In the genomic region with DNA sequence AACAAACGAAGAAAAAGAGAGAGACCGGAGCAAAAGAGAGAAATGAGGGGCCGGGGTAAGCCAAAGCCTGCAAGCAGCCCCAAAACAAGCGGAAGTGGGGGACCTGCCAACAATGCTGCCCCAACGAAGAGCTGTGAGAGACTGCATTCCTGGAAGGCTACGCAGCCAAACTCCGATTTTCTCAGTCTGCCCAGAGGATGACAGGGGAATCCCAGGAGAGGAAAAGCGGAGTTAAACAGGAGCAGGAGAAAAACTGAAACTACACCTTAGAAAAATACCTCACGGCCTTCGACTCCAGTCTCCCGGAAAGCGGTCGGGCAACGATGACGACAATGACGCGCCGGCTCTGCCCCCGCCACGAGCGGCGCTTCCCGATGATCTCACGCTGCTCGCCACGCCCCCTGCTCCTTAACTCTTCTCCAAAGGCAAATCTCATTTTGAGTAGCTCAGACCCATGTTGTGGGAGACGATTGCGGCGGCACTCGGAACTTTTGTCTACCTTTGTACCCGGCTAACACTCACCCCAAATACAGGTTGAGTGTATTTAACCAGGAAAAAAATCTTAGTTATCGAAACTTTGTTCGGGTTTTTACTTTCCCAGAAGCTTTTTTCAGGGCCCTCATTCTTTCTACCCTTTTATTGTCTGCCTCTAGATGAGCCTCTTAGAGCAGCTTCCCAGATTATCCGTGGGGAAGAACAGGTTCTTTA, we compare ENCODE assay signal across 8 cellular contexts. TPM values are rescaled to one million over a fixed set of nuclear protein-coding genes. Genes with fewer than 3 reads are reported as not detected.
DNase-seq lines count a peak whose midpoint lies in the region; TF ChIP-seq lines count a peak whose summit lies in the region.

A gene with protein sequence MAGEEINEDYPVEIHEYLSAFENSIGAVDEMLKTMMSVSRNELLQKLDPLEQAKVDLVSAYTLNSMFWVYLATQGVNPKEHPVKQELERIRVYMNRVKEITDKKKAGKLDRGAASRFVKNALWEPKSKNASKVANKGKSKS (minus strand): TSS at position 325 of the 708 bp plus-strand sequence. CDS start 15,694 bp downstream, outside the sequence.

- H2AFZ ChIP-seq in H9 (ENCODE audit: low read length), result peak within 1 kb of the TSS; percentile 100
- H2AFZ ChIP-seq in MM.1S (ENCODE audit: low read length), result peak within 1 kb of the TSS; percentile 83
- H2AFZ ChIP-seq in neural cell (ENCODE audit: low read depth, low read length), result peak within 1 kb of the TSS; percentile 95

- TF ChIP-seq POLR2A in stomach (IDR thresholded peaks at IDR 0.05), result peak in 1 of 4 donors; percentile 40

- peak within 1 kb of the TSS; percentile 99 for H2BK120ac ChIP-seq in H9 (ENCODE audit: low read depth, low read length, poor library complexity, severe bottlenecking)

- H3K27ac ChIP-seq in H9 (ENCODE audit: insufficient read length, low read depth, low read length), result peak within 1 kb of the TSS; percentile 76
- peak within 1 kb of the TSS; percentile 59 for H3K27ac ChIP-seq in MM.1S (ENCODE audit: low read length)
- H3K27ac ChIP-seq in neural cell (ENCODE audit: low read length), result peak within 1 kb of the TSS; percentile 88
- peak within 1 kb of the TSS; percentile 70 to 93 (median 91) for H3K27ac ChIP-seq in stomach

- H3K27me3 ChIP-seq in H9 (ENCODE audit: insufficient read depth, low read length) (no peaks in the 10 kb centered on the region), MM.1S (replicated peaks; ENCODE audit: insufficient read depth, low read length) (no peaks in the 10 kb centered on the region), neural cell (ENCODE audit: insufficient read depth, low read depth, low read length) (no peaks in the 10 kb centered on the region), stomach (no peaks in the 10 kb centered on the region)

- H3K9me3 Mint-ChIP-seq in H9, result peaks cover 4 to 7% of the 10 kb centered on the region in 2 experiments; a peak in 2 of 5 replicates

- peak within 1 kb of the TSS; percentile 98 to 100 (median 99) for H3K27ac Mint-ChIP-seq in H9

- no peak within 1 kb of the TSS for H3K23ac ChIP-seq in H9 (ENCODE audit: insufficient read length, low read depth, low read length)

- peaks cover 4% of the 10 kb centered on the region for H3K79me1 ChIP-seq in H9 (ENCODE audit: insufficient read depth, low read depth, low read length, poor library complexity, severe bottlenecking)

- H4K91ac ChIP-seq in H9 (ENCODE audit: insufficient read length, low read depth, low read length), result no peak within 1 kb of the TSS

- peaks cover 15% of the 10 kb centered on the region; the same call in 1 of the 2 replicates for H3K79me2 ChIP-seq in H9 (ENCODE audit: insufficient read depth, low read length)
- H3K79me2 ChIP-seq in MM.1S (ENCODE audit: low read length), result peaks cover 48% of the 10 kb centered on the region
- peaks cover 31% of the 10 kb centered on the region for H3K79me2 ChIP-seq in neural cell (replicated peaks; ENCODE audit: insufficient read depth, low read length)

- no peak for TF ChIP-seq CTCF in H9 (conservative IDR thresholded peaks at IDR 0.05)
- TF ChIP-seq CTCF in MM.1S (IDR thresholded peaks at IDR 0.05; ENCODE audit: low read length), result no peak
- no peak for TF ChIP-seq CTCF in fibroblast of villous mesenchyme (IDR thresholded peaks at IDR 0.05; ENCODE audit: insufficient read depth, low read depth, low read length)
- peak; percentile 16 for TF ChIP-seq CTCF in neural cell (IDR thresholded peaks at IDR 0.05; ENCODE audit: poor library complexity, severe bottlenecking)
- TF ChIP-seq CTCF in stomach (IDR thresholded peaks at IDR 0.05), result no peak

- H2BK20ac ChIP-seq in H9 (ENCODE audit: low read depth, low read length, poor library complexity, severe bottlenecking), result no peak within 1 kb of the TSS

- H3K27me3 Mint-ChIP-seq in H9 (ENCODE audit: low read depth), result peaks cover 25% of the 10 kb centered on the region

- H3T11ph ChIP-seq in H9 (ENCODE audit: low read length), result peak within 1 kb of the TSS; percentile 80

- DNase-seq in ELR (ENCODE audit: low read depth) (peak; percentile 93), H9 (peak; percentile 93), MM.1S (peak; percentile 91), SIG-M5 (lab: John Stamatoyannopoulos, UW) (peak; percentile 43), activated gamma-delta T cell (lab: John Stamatoyannopoulos, UW) (peak; percentile 84), fibroblast of villous mesenchyme (ENCODE audit: low read depth) (peak; percentile 92), stomach (peak; percentile 96)

- no peak within 1 kb of the TSS for H2AK5ac ChIP-seq in H9 (ENCODE audit: insufficient read length, low read length)

- H2BK5ac ChIP-seq in H9 (ENCODE audit: insufficient read length, low read length), result peak within 1 kb of the TSS; percentile 94

- H4K20me1 ChIP-seq in H9 (ENCODE audit: control insufficient read depth, insufficient read depth, insufficient read length) (no peaks in the 10 kb centered on the region), MM.1S (ENCODE audit: insufficient read depth, low read length) (no peaks in the 10 kb centered on the region), neural cell (ENCODE audit: insufficient read depth) (no peaks in the 10 kb centered on the region)

- H2BK12ac ChIP-seq in H9 (ENCODE audit: insufficient read length, low read depth, low read length), result no peak within 1 kb of the TSS

- intact Hi-C loops in stomach (cut with DNase I; ENCODE audit: low total_unique reads), result no loop called here

- H3K4me1 ChIP-seq in H9 (ENCODE audit: insufficient read depth, low read length) (peaks cover 2% of the 10 kb centered on the region; the same call in 1 of the 2 replicates), MM.1S (ENCODE audit: low read length) (peaks cover 9% of the 10 kb centered on the region), stomach (peaks cover 23 to 55% (median 44%) of the 10 kb centered on the region in 4 donors)

- H3K36me3 ChIP-seq in MM.1S (replicated peaks; ENCODE audit: insufficient read depth, low read length) (no peaks in the 10 kb centered on the region), neural cell (ENCODE audit: insufficient read depth, low read length) (no peaks in the 10 kb centered on the region), stomach (no peaks in the 10 kb centered on the region)

- peak within 1 kb of the TSS; percentile 100 for H3K14ac ChIP-seq in H9 (ENCODE audit: insufficient read depth, low read length)

- H3K9me2 ChIP-seq in MM.1S (replicated peaks; ENCODE audit: insufficient read depth, low read length) (no peaks in the 10 kb centered on the region), neural cell (ENCODE audit: insufficient read depth, low read length) (no peaks in the 10 kb centered on the region)

- no peak within 1 kb of the TSS for H3K56ac ChIP-seq in H9 (ENCODE audit: insufficient read length, low read depth, low read length)

- H3K9me3 ChIP-seq in H9 (ENCODE audit: control insufficient read depth, low read depth, low read length), result no peaks in the 10 kb centered on the region
- H3K9me3 ChIP-seq in MM.1S (replicated peaks; ENCODE audit: insufficient read depth, low read length), result no peaks in the 10 kb centered on the region
- H3K9me3 ChIP-seq in neural cell (ENCODE audit: low read length), result no peaks in the 10 kb centered on the region
- H3K9me3 ChIP-seq in stomach, result no peaks in the 10 kb centered on the region

- TF ChIP-seq EP300 in neural cell (conservative IDR thresholded peaks at IDR 0.05; ENCODE audit: poor library complexity, severe bottlenecking) (peak; percentile 77), stomach (IDR thresholded peaks at IDR 0.05) (peak; percentile 4)

- no peak for TF ChIP-seq RAD21 in neural cell (conservative IDR thresholded peaks at IDR 0.05)

- peak within 1 kb of the TSS; percentile 96 for H3K4me2 ChIP-seq in H9 (ENCODE audit: insufficient read depth, insufficient read length, low read length)
- peak within 1 kb of the TSS; percentile 82 for H3K4me2 ChIP-seq in MM.1S (ENCODE audit: low read depth, low read length)
- peak within 1 kb of the TSS; percentile 99 for H3K4me2 ChIP-seq in neural cell (ENCODE audit: low read length)

- H3K4me3 ChIP-seq in MM.1S (ENCODE audit: low read length) (peak within 1 kb of the TSS; percentile 79), fibroblast of villous mesenchyme (ENCODE audit: low read depth, low read length) (peak within 1 kb of the TSS; percentile 100), neural cell (ENCODE audit: low read length) (peak within 1 kb of the TSS; percentile 83), stomach (peak within 1 kb of the TSS; percentile 66 to 79 (median 76))

- H3K4ac ChIP-seq in H9 (ENCODE audit: low read depth, low read length), result no peak within 1 kb of the TSS; the same call in 1 of the 2 replicates

- peak within 1 kb of the TSS; percentile 91 to 96 for H3K4me3 Mint-ChIP-seq in H9

- H3K36me3 Mint-ChIP-seq in H9 (ENCODE audit: insufficient read depth in 1 of 3, low read depth in 3 of 3), result peaks cover 0 to 5% (median 2%) of the 10 kb centered on the region in 3 experiments; a peak in 1 of 7 replicates

- peak within 1 kb of the TSS; percentile 95 for H4K5ac ChIP-seq in H9 (ENCODE audit: insufficient read length, low read depth, low read length)

- H2BK15ac ChIP-seq in H9 (ENCODE audit: low read depth, low read length), result no peak within 1 kb of the TSS

- H3K9ac ChIP-seq in H9 (ENCODE audit: extremely low read depth, insufficient read length, low read length) (peak within 1 kb of the TSS; percentile 100), MM.1S (ENCODE audit: low read length) (peak within 1 kb of the TSS; percentile 85), neural cell (ENCODE audit: low read length) (peak within 1 kb of the TSS; percentile 86)

- H3K18ac ChIP-seq in H9 (ENCODE audit: insufficient read length, low read depth, low read length), result peak within 1 kb of the TSS; percentile 99

- H3K4me1 Mint-ChIP-seq in H9, result peaks cover 9 to 21% of the 10 kb centered on the region in 2 experiments

- H3F3A ChIP-seq in MM.1S (ENCODE audit: insufficient read depth, low read length) (peaks cover 4% of the 10 kb centered on the region; the same call in 1 of the 2 replicates), neural cell (ENCODE audit: insufficient read depth, low read length, poor library complexity, severe bottlenecking) (no peaks in the 10 kb centered on the region)

- peak within 1 kb of the TSS; percentile 96 for H4K8ac ChIP-seq in H9 (replicated peaks; ENCODE audit: insufficient read length, low read depth, low read length)

- no CpG with 5 or more reads among the region's 34 CpGs for WGBS in H9 (ENCODE audit: extremely low coverage, insufficient read length, low lambda C conversion rate)
- WGBS in stomach, 5 donors, result 0 to 1% (median 1%) methylated on average over 34 of the region's 34 CpGs

- no peaks in the 10 kb centered on the region for H3K23me2 ChIP-seq in H9 (ENCODE audit: insufficient read length, low read depth, low read length, poor library complexity, severe bottlenecking)

RNA-seq across cellular contexts. Expression of the gene that starts here (rescaled TPM):
- total RNA-seq in H9 (2021) (16.5 and 19.7 TPM in 2 replicates), fibroblast of villous mesenchyme (23.5 and 31.5 TPM in 2 replicates), stomach (100 to 1,000 TPM in 1 of 5 donors, 10 to 100 TPM in 2, 1 to 10 TPM in 2; 3.2 to 101 (median 45.5) TPM)
- polyA plus RNA-seq in neural cell (35.4 and 53.0 TPM in 2 replicates), stomach (10 to 100 TPM; 14.8 to 30.4 (median 28.6) TPM)
- polyA minus RNA-seq in neural cell, result 26.5 and 31.0 TPM in 2 replicates

Comparison
In these comparisons a context has a peak if more than half of its experiments do, and no peak if none do; other contexts are left out.
1. Peak in every context shown above with its lines: DNase-seq, H3K4me3 ChIP-seq and H3K27ac ChIP-seq.
2. DNase-seq: peak in every context shown above with its lines; median percentile 96 in stomach; 93 in ELR; 93 in H9; 92 in fibroblast of villous mesenchyme; 91 in MM.1S; 84 in activated gamma-delta T cell; 43 in SIG-M5.